ENCODE assay signal across 8 cellular contexts in genomic region chr12:56723889-56724659, GRCh38. TPM values are rescaled to one million over a fixed set of nuclear protein-coding genes. Genes with fewer than 3 reads are reported as not detected.
DNase-seq lines count a peak whose midpoint lies in the region; ATAC-seq and TF ChIP-seq lines count a peak whose summit lies in the region.

No MANE protein-coding gene starts in this region.

- in situ Hi-C loops in GM13976 (cut with MboI; ENCODE audit: low sequenced_read_pairs, unreplicated experiment) = no loop called here

- H3K4me1 ChIP-seq in SJSA1 (replicated peaks) (peaks cover 22% of the 10 kb centered on the region), mesendoderm (ENCODE audit: control insufficient read depth, low read depth, low read length) (peaks cover 18% of the 10 kb centered on the region), tibial nerve (peaks cover 0 to 55% (median 49%) of the 10 kb centered on the region in 4 donors)

- peak overlapping the region; percentile 99 for H3K4me2 ChIP-seq in mesendoderm (ENCODE audit: low read length)

- H3K4me3 Mint-ChIP-seq in activated CD4-positive, alpha-beta T cell treated with anti-CD3 and anti-CD28 coated beads, Interleukin-2, amount 10 ng/mL, durations not matched to agents 7 days and 5 days = peak overlapping the region; percentile 95
- H3K4me3 Mint-ChIP-seq in effector memory CD8-positive, alpha-beta T cell = peak overlapping the region; percentile 97 to 98

- peak overlapping the region; percentile 98 for H3K27ac Mint-ChIP-seq in activated CD4-positive, alpha-beta T cell treated with anti-CD3 and anti-CD28 coated beads, Interleukin-2, amount 10 ng/mL, durations not matched to agents 7 days and 5 days
- H3K27ac Mint-ChIP-seq in effector memory CD8-positive, alpha-beta T cell = peak overlapping the region; percentile 95 to 97

- H3K56ac ChIP-seq in mesendoderm (ENCODE audit: low read length) = peak overlapping the region; percentile 97

- peaks cover 16% of the 10 kb centered on the region for H3K79me1 ChIP-seq in mesendoderm (ENCODE audit: low read length)

- peaks cover 58% of the 10 kb centered on the region for H3K79me2 ChIP-seq in mesendoderm (ENCODE audit: control insufficient read depth, insufficient read depth, low read length)

- peak overlapping the region; percentile 92 for H3K18ac ChIP-seq in mesendoderm (ENCODE audit: low read length)

- CTCF ChIA-PET in activated CD4-positive, alpha-beta T cell treated with anti-CD3 and anti-CD28 coated beads, Interleukin-2, amount 10 ng/mL, durations not matched to agents 7 days and 5 days (lab: Charles Lee) = interaction anchor here (0.5 to 1.7 kb wide), 2 partner anchors 86 to 342 kb away, joined by 3 to 4 read pairs; no protein-coding TSS in a partner anchor

- H4K5ac ChIP-seq in mesendoderm (ENCODE audit: low read length) = no peak overlapping the region

- peak overlapping the region; percentile 59 for H4K8ac ChIP-seq in mesendoderm (ENCODE audit: low read depth, low read length)

- peak overlapping the region; percentile 58 for H3K27ac ChIP-seq in SJSA1
- H3K27ac ChIP-seq in mesendoderm (ENCODE audit: low read depth, low read length) = peak overlapping the region; percentile 30
- peak overlapping the region; percentile 80 to 97 (median 92) for H3K27ac ChIP-seq in tibial nerve

- peaks cover 59% of the 10 kb centered on the region for H3K4me1 Mint-ChIP-seq in activated CD4-positive, alpha-beta T cell treated with anti-CD3 and anti-CD28 coated beads, Interleukin-2, amount 10 ng/mL, durations not matched to agents 7 days and 5 days
- H3K4me1 Mint-ChIP-seq in effector memory CD8-positive, alpha-beta T cell (ENCODE audit: low read depth in 2 of 2) = peaks cover 54 to 64% of the 10 kb centered on the region in 2 donors

- no peak for ATAC-seq in effector memory CD8-positive, alpha-beta T cell (replicated peaks)
- ATAC-seq in GM19452 (IDR thresholded peaks at IDR 0.05; ENCODE audit: unreplicated experiment) = no peak

- H3K4ac ChIP-seq in mesendoderm (ENCODE audit: low read depth, low read length) = peak overlapping the region; percentile 99

- H2AK5ac ChIP-seq in mesendoderm (ENCODE audit: low read length) = peak overlapping the region; percentile 77

- H2BK5ac ChIP-seq in mesendoderm (ENCODE audit: low read length) = peak overlapping the region; percentile 86

- H2BK120ac ChIP-seq in mesendoderm (ENCODE audit: low read depth, low read length) = no peak overlapping the region

- H3K27me3 ChIP-seq in SJSA1 (replicated peaks) (no peaks in the 10 kb centered on the region), mesendoderm (ENCODE audit: insufficient read depth, low read length, poor library complexity) (no peaks in the 10 kb centered on the region), tibial nerve (no peaks in the 10 kb centered on the region)

- no peaks in the 10 kb centered on the region for H3K27me3 Mint-ChIP-seq in activated CD4-positive, alpha-beta T cell treated with anti-CD3 and anti-CD28 coated beads, Interleukin-2, amount 10 ng/mL, durations not matched to agents 7 days and 5 days
- no peaks in the 10 kb centered on the region for H3K27me3 Mint-ChIP-seq in effector memory CD8-positive, alpha-beta T cell

- no peaks in the 10 kb centered on the region for H3K9me3 ChIP-seq in SJSA1 (replicated peaks)
- H3K9me3 ChIP-seq in tibial nerve = no peaks in the 10 kb centered on the region

- peaks cover 73% of the 10 kb centered on the region for H3K36me3 Mint-ChIP-seq in activated CD4-positive, alpha-beta T cell treated with anti-CD3 and anti-CD28 coated beads, Interleukin-2, amount 10 ng/mL, durations not matched to agents 7 days and 5 days (ENCODE audit: low read depth)
- H3K36me3 Mint-ChIP-seq in effector memory CD8-positive, alpha-beta T cell (ENCODE audit: insufficient read depth) = peaks cover 15% of the 10 kb centered on the region

- peak in 1 of 2 donors; percentile 74 for TF ChIP-seq EP300 in tibial nerve (IDR thresholded peaks at IDR 0.05)

- peaks cover 60% of the 10 kb centered on the region for H3K36me3 ChIP-seq in SJSA1
- peaks cover 2% of the 10 kb centered on the region for H3K36me3 ChIP-seq in mesendoderm (ENCODE audit: control insufficient read depth, insufficient read depth, low read length)
- peaks cover 0 to 30% (median 0%) of the 10 kb centered on the region in 3 donors for H3K36me3 ChIP-seq in tibial nerve

- H3K4me3 ChIP-seq in SJSA1 = peak overlapping the region; percentile 61
- peak overlapping the region; percentile 95 for H3K4me3 ChIP-seq in mesendoderm (ENCODE audit: low read length)
- H3K4me3 ChIP-seq in tibial nerve = peak overlapping the region; percentile 65 to 95 (median 76)

- H3K23ac ChIP-seq in mesendoderm (ENCODE audit: low read length) = peak overlapping the region; percentile 87

- H3K9ac ChIP-seq in mesendoderm (ENCODE audit: low read length) = peak overlapping the region; percentile 100

- H3K9me3 Mint-ChIP-seq in activated CD4-positive, alpha-beta T cell treated with anti-CD3 and anti-CD28 coated beads, Interleukin-2, amount 10 ng/mL, durations not matched to agents 7 days and 5 days = no peaks in the 10 kb centered on the region
- no peaks in the 10 kb centered on the region for H3K9me3 Mint-ChIP-seq in effector memory CD8-positive, alpha-beta T cell

- DNase-seq in activated CD4-positive, alpha-beta T cell treated with anti-CD3 and anti-CD28 coated beads, Interleukin-2, amount 10 ng/mL, durations not matched to agents 7 days and 5 days = no peak
- DNase-seq in activated CD4-positive, alpha-beta T cell treated with anti-CD3 and anti-CD28 coated beads, Interleukin-2, amount 50 U/mL, for 4 hours = no peak
- DNase-seq in SJSA1 (ENCODE audit: low read depth in 1 of 2, low spot score in 2 of 2) (peak in 1 of 2 experiments; percentile 20), mesendoderm (peak; percentile 49), tibial nerve (ENCODE audit: low spot score in 2 of 2) (peak; percentile 44 to 85), GM13976 (ENCODE audit: low spot score) (no peak)
- DNase-seq in effector memory CD8-positive, alpha-beta T cell = no peak

- POLR2A ChIA-PET in activated CD4-positive, alpha-beta T cell treated with anti-CD3 and anti-CD28 coated beads, Interleukin-2, amount 10 ng/mL, durations not matched to agents 7 days and 5 days (lab: Charles Lee) = no interaction called here

- H2BK15ac ChIP-seq in mesendoderm (replicated peaks; ENCODE audit: low read depth) = no peak overlapping the region

- TF ChIP-seq CTCF in tibial nerve (IDR thresholded peaks at IDR 0.05) (no peak), GM13976 (IDR thresholded peaks at IDR 0.05; ENCODE audit: borderline replicate concordance, control extremely low read depth, extremely low read depth, insufficient read depth, missing control alignments) (no peak)

- peak in 1 of 2 donors; percentile 11 for TF ChIP-seq POLR2A in tibial nerve (IDR thresholded peaks at IDR 0.05)

- no CpG with 5 or more reads among the region's 14 CpGs for WGBS in mesendoderm (ENCODE audit: extremely low coverage, insufficient coverage, low lambda C conversion rate)
- 1% methylated on average over 14 of the region's 14 CpGs for WGBS in tibial nerve, 2 donors

RNA-seq across cellular contexts. Expression of gene NACA, which starts 1.0 kb away (rescaled TPM):
- 100 to 1,000 TPM; 805 to 843 TPM for total RNA-seq in activated CD4-positive, alpha-beta T cell treated with anti-CD3 and anti-CD28 coated beads, Interleukin-2, amount 10 ng/mL, durations not matched to agents 7 days and 5 days
- 1,148 and 1,246 TPM in 2 replicates for total RNA-seq in SJSA1 (2014; rRNA removed; shearing (Covaris generic))
- 2,191 TPM for polyA plus RNA-seq in mesendoderm (2013, experiment 1 of 2)
- 2,194 TPM for polyA plus RNA-seq in mesendoderm (2013, experiment 2 of 2)
- total RNA-seq in tibial nerve = 1,000 to 10,000 TPM in 1 of 4 donors, 100 to 1,000 TPM in 3; 829 to 1,085 (median 948) TPM

RNA-seq across cellular contexts. Expression of gene PRIM1, which starts 28.0 kb away (rescaled TPM):
- 10 to 100 TPM; 48.0 to 52.9 TPM for total RNA-seq in activated CD4-positive, alpha-beta T cell treated with anti-CD3 and anti-CD28 coated beads, Interleukin-2, amount 10 ng/mL, durations not matched to agents 7 days and 5 days
- 28.0 and 31.1 TPM in 2 replicates for total RNA-seq in SJSA1 (2014; rRNA removed; shearing (Covaris generic))
- 25.7 TPM for polyA plus RNA-seq in mesendoderm (2013, experiment 1 of 2)
- 26.3 TPM for polyA plus RNA-seq in mesendoderm (2013, experiment 2 of 2)
- total RNA-seq in tibial nerve = 10 to 100 TPM in 1 of 4 donors, 1 to 10 TPM in 3; 2.4 to 10.1 (median 6.1) TPM

RNA-seq across cellular contexts. Expression of gene PTGES3, which starts 36.0 kb away (rescaled TPM):
- 100 to 1,000 TPM; 218 to 236 TPM for total RNA-seq in activated CD4-positive, alpha-beta T cell treated with anti-CD3 and anti-CD28 coated beads, Interleukin-2, amount 10 ng/mL, durations not matched to agents 7 days and 5 days
- total RNA-seq in SJSA1 (2014; rRNA removed; shearing (Covaris generic)) = 84.7 and 112 TPM in 2 replicates
- polyA plus RNA-seq in mesendoderm (2013, experiment 1 of 2) = 469 TPM
- polyA plus RNA-seq in mesendoderm (2013, experiment 2 of 2) = 463 TPM
- total RNA-seq in tibial nerve = 10 to 100 TPM; 71.0 to 84.0 (median 77.2) TPM

RNA-seq across cellular contexts. Expression of gene HSD17B6, which starts 39.0 kb away (rescaled TPM):
- total RNA-seq in activated CD4-positive, alpha-beta T cell treated with anti-CD3 and anti-CD28 coated beads, Interleukin-2, amount 10 ng/mL, durations not matched to agents 7 days and 5 days = 1 to 10 TPM; 3.1 to 3.8 TPM
- total RNA-seq in SJSA1 (2014; rRNA removed; shearing (Covaris generic)) = 20.9 and 26.9 TPM in 2 replicates
- polyA plus RNA-seq in mesendoderm (2013, experiment 1 of 2) = 2.9 TPM
- 2.5 TPM for polyA plus RNA-seq in mesendoderm (2013, experiment 2 of 2)
- 1 to 10 TPM in 2 of 4 donors, under 1 TPM in 1, not detected in 1; 0.20 to 1.2 (median 1.0) TPM for total RNA-seq in tibial nerve

Comparison
In these comparisons a context has a peak if more than half of its experiments do, and no peak if none do; other contexts are left out.
1. DNase-seq: peak in mesendoderm (single experiment) and tibial nerve (2 of 2); none in activated CD4-positive, alpha-beta T cell treated with anti-CD3 and anti-CD28 coated beads, Interleukin-2, amount 10 ng/mL, durations not matched to agents 7 days and 5 days (single experiment), activated CD4-positive, alpha-beta T cell treated with anti-CD3 and anti-CD28 coated beads, Interleukin-2, amount 50 U/mL, for 4 hours (0 of 2), effector memory CD8-positive, alpha-beta T cell (0 of 3) and GM13976 (single experiment).
2. H3K27ac ChIP-seq: peak in every context shown above with its lines; median percentile 92 in tibial nerve; 58 in SJSA1; 30 in mesendoderm.
3. Peak in every context shown above with its lines, with median percentiles within 50 percentile points of each other: H3K4me3 ChIP-seq.